13 cellular contexts compared by ENCODE assay signal in genomic region chr5:56019306-56020272, GRCh38. TPM values are rescaled to one million over a fixed set of nuclear protein-coding genes. Genes with fewer than 3 reads are reported as not detected.
DNase-seq lines count a peak whose midpoint lies in the region; ATAC-seq lines count a peak whose summit lies in the region.
"Had no signal": no experiment of that assay in that cellular context is flagged by ENCODE, and none has a peak within 500 bp of the region (broad histone marks: within the 10 kb centered on the region; RNA-seq: fewer than 3 reads in every experiment).

No MANE protein-coding gene starts in this region.

- H3K4me1 ChIP-seq in muscle layer of duodenum (ENCODE audit: control insufficient read depth in 1 of 2, insufficient read depth in 2 of 2, low read length in 2 of 2): peaks cover 0 to 3% of the 10 kb centered on the region in 2 donors

- peak overlapping the region in 1 of 2 donors; percentile 7 for H3K4me3 ChIP-seq in muscle layer of duodenum (ENCODE audit: low read depth in 1 of 2, low read length in 2 of 2)
- H3K4me3 ChIP-seq in H7 (ENCODE audit: insufficient read depth, low read depth, low read length): no peak overlapping the region
- H3K4me3 ChIP-seq: thoracic aorta had no signal

- H3K9me3 Mint-ChIP-seq in activated naive CD8-positive, alpha-beta T cell treated with anti-CD3 and anti-CD28 coated beads, Interleukin-2, amount 50 U/mL, for 24 hours: peaks cover 5% of the 10 kb centered on the region

- ATAC-seq in activated naive CD8-positive, alpha-beta T cell treated with anti-CD3 and anti-CD28 coated beads, Interleukin-2, amount 50 U/mL, for 24 hours: no peak

- H3K27ac Mint-ChIP-seq in activated naive CD8-positive, alpha-beta T cell treated with anti-CD3 and anti-CD28 coated beads, Interleukin-2, amount 50 U/mL, for 24 hours: no peak overlapping the region

- peak overlapping the region; percentile 45 for H3K27ac ChIP-seq in muscle layer of duodenum (ENCODE audit: low read length)
- H3K27ac ChIP-seq: thoracic aorta had no signal

- no peaks in the 10 kb centered on the region for H3K27me3 ChIP-seq in muscle layer of duodenum (ENCODE audit: low read depth, low read length)
- H3K27me3 ChIP-seq in H7 (ENCODE audit: control insufficient read depth, insufficient read depth, low read length): no peaks in the 10 kb centered on the region

- peaks cover 16% of the 10 kb centered on the region for H3K4me1 Mint-ChIP-seq in activated naive CD8-positive, alpha-beta T cell treated with anti-CD3 and anti-CD28 coated beads, Interleukin-2, amount 50 U/mL, for 24 hours
- H3K4me1 Mint-ChIP-seq: neural crest cell had no signal

- peak overlapping the region; percentile 1 for H3K4me3 Mint-ChIP-seq in activated naive CD8-positive, alpha-beta T cell treated with anti-CD3 and anti-CD28 coated beads, Interleukin-2, amount 50 U/mL, for 24 hours
- H3K4me3 Mint-ChIP-seq: neural crest cell had no signal

- H3K9me3 ChIP-seq in muscle layer of duodenum (ENCODE audit: control insufficient read depth in 1 of 2, low read length in 2 of 2): no peaks in the 10 kb centered on the region
- H3K9me3 ChIP-seq: thoracic aorta had no signal

- DNase-seq in CD1c-positive myeloid dendritic cell (ENCODE audit: extremely low spot score) (peak; percentile 29), HCEC 1CT (peak; percentile 79), GOT3 (lab: John Stamatoyannopoulos, UW) (no peak), iPS-NIHi11 (ENCODE audit: low spot score) (no peak), H7 (no peak)
- no peak for DNase-seq in activated naive CD8-positive, alpha-beta T cell treated with anti-CD3 and anti-CD28 coated beads, Interleukin-2, amount 50 U/mL, for 24 hours
- DNase-seq in stimulated activated CD4-positive, alpha-beta T cell treated with anti-CD3 and anti-CD28 coated beads, Interleukin-2, amount 100 ng/mL, for 24 hours: no peak
- DNase-seq: dermis blood vessel endothelial cell, NCI-H1105, NCI-H226 had no signal

- H3K27me3 Mint-ChIP-seq in activated naive CD8-positive, alpha-beta T cell treated with anti-CD3 and anti-CD28 coated beads, Interleukin-2, amount 50 U/mL, for 24 hours: no peaks in the 10 kb centered on the region

- H3K36me3 ChIP-seq in muscle layer of duodenum (ENCODE audit: control insufficient read depth in 1 of 2, insufficient read depth in 2 of 2, low read length in 2 of 2): no peaks in the 10 kb centered on the region
- no peaks in the 10 kb centered on the region for H3K36me3 ChIP-seq in H7 (replicated peaks; ENCODE audit: control insufficient read depth, insufficient read depth, low read length)
- H3K36me3 ChIP-seq: thoracic aorta had no signal

- H3K36me3 Mint-ChIP-seq in activated naive CD8-positive, alpha-beta T cell treated with anti-CD3 and anti-CD28 coated beads, Interleukin-2, amount 50 U/mL, for 24 hours (ENCODE audit: low read depth): peaks cover 3% of the 10 kb centered on the region

RNA-seq across cellular contexts. Expression of gene IL6ST, which starts 24.8 kb away (rescaled TPM):
- total RNA-seq in H7 (2014; rRNA removed; shearing (Covaris generic)): 7.8 and 13.4 TPM in 2 replicates

Comparison
In these comparisons a context has a peak if more than half of its experiments do, and no peak if none do; other contexts are left out.
1. DNase-seq: peak in CD1c-positive myeloid dendritic cell (single experiment) and HCEC 1CT (single experiment); none in activated naive CD8-positive, alpha-beta T cell treated with anti-CD3 and anti-CD28 coated beads, Interleukin-2, amount 50 U/mL, for 24 hours (single experiment), stimulated activated CD4-positive, alpha-beta T cell treated with anti-CD3 and anti-CD28 coated beads, Interleukin-2, amount 100 ng/mL, for 24 hours (0 of 2), GOT3 (single experiment), iPS-NIHi11 (single experiment) and H7 (single experiment).